In the genomic region with DNA sequence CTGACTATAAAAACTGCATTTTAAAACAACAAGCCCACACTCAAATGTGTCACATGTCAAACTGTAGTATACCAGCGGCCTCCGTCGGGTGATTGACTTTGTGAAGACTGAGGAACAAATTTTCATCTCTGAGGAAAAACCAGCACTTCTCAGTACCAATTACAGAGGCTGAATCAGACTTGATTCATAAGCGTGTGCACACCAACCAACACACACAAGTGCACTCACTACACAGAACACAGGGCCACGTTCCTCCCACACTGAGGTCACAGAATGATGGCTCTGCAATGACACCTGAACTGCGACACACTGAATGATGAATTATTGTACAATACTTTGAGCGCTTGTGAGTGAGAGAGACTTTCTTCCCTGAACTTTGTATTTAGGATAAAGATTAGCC, we compare ENCODE assay signal across 8 cellular contexts. TPM values are rescaled to one million over a fixed set of nuclear protein-coding genes. Genes with fewer than 3 reads are reported as not detected.
DNase-seq lines count a peak whose midpoint lies in the region; ATAC-seq and TF ChIP-seq lines count a peak whose summit lies in the region.
"Had no signal": no experiment of that assay in that cellular context is flagged by ENCODE, and none has a peak within 500 bp of the region (broad histone marks: within the 10 kb centered on the region; RNA-seq: fewer than 3 reads in every experiment).

No MANE protein-coding gene starts in this region.

- no peak overlapping the region for H3K4me3 ChIP-seq in NB4 (ENCODE audit: low read depth, low read length)

- peaks cover 41% of the 10 kb centered on the region for H3K36me3 Mint-ChIP-seq in activated T-cell treated with anti-CD3 and anti-CD28 coated beads, Interleukin-2, amount 50 U/mL, for 4 hours (ENCODE audit: insufficient read depth)
- peaks cover 38 to 55% of the 10 kb centered on the region in 2 donors for H3K36me3 Mint-ChIP-seq in stimulated activated naive B cell treated with anti-CD40 and anti-IgM and Interleukin-4, amounts not matched to agents 10 μg/mL and 1 μg/mL and 100 μg/mL, for 72 hours

- ATAC-seq in activated T-cell treated with anti-CD3 and anti-CD28 coated beads, Interleukin-2, amount 50 U/mL, for 4 hours = peak; percentile 96 to 97
- no peak for ATAC-seq in stimulated activated naive B cell treated with anti-CD40 and anti-IgM and Interleukin-4, amounts not matched to agents 10 μg/mL and 1 μg/mL and 100 μg/mL, for 72 hours (replicated peaks)

- H3K27me3 Mint-ChIP-seq in activated T-cell treated with anti-CD3 and anti-CD28 coated beads, Interleukin-2, amount 50 U/mL, for 4 hours (ENCODE audit: low read depth) = no peaks in the 10 kb centered on the region
- H3K27me3 Mint-ChIP-seq in stimulated activated naive B cell treated with anti-CD40 and anti-IgM and Interleukin-4, amounts not matched to agents 10 μg/mL and 1 μg/mL and 100 μg/mL, for 72 hours = no peaks in the 10 kb centered on the region

- in situ Hi-C loops in GM13977 (cut with MboI; ENCODE audit: low pct_unique_long_range_greater_than_20kb, low sequenced_read_pairs, unreplicated experiment) = no loop called here

- H3K9me3 Mint-ChIP-seq in activated T-cell treated with anti-CD3 and anti-CD28 coated beads, Interleukin-2, amount 50 U/mL, for 4 hours = peaks cover 8% of the 10 kb centered on the region
- H3K9me3 Mint-ChIP-seq in stimulated activated naive B cell treated with anti-CD40 and anti-IgM and Interleukin-4, amounts not matched to agents 10 μg/mL and 1 μg/mL and 100 μg/mL, for 72 hours = peaks cover 4 to 8% of the 10 kb centered on the region in 2 donors

- H3K4me1 Mint-ChIP-seq in activated T-cell treated with anti-CD3 and anti-CD28 coated beads, Interleukin-2, amount 50 U/mL, for 4 hours (ENCODE audit: low read depth) = peaks cover 87% of the 10 kb centered on the region
- H3K4me1 Mint-ChIP-seq in stimulated activated naive B cell treated with anti-CD40 and anti-IgM and Interleukin-4, amounts not matched to agents 10 μg/mL and 1 μg/mL and 100 μg/mL, for 72 hours = peaks cover 59 to 90% of the 10 kb centered on the region in 2 donors

- H3K27ac Mint-ChIP-seq in stimulated activated naive B cell treated with anti-CD40 and anti-IgM and Interleukin-4, amounts not matched to agents 10 μg/mL and 1 μg/mL and 100 μg/mL, for 72 hours = peak overlapping the region; percentile 98

- TF ChIP-seq CTCF in NB4 (IDR thresholded peaks at IDR 0.05; ENCODE audit: low read depth, low read length) (no peak), GM13977 (IDR thresholded peaks at IDR 0.05; ENCODE audit: extremely low read depth, insufficient read depth, missing control alignments) (no peak)

- no peak for TF ChIP-seq POLR2A in NB4 (IDR thresholded peaks at IDR 0.05; ENCODE audit: extremely low read depth, insufficient read length)

- peak; percentile 29 for DNase-seq in NB4 (ENCODE audit: low read depth)
- peak; percentile 48 for DNase-seq in activated T-cell treated with anti-CD3 and anti-CD28 coated beads, Interleukin-2, amount 50 U/mL, for 4 hours
- DNase-seq in kidney tubule cell (ENCODE audit: low spot score) = peak; percentile 65
- DNase-seq in stimulated activated naive B cell treated with anti-CD40 and anti-IgM and Interleukin-4, amounts not matched to agents 10 μg/mL and 1 μg/mL and 100 μg/mL, for 72 hours = no peak
- DNase-seq in foreskin melanocyte = no peak
- no peak for DNase-seq in GM13977 (ENCODE audit: low spot score)
- no peak for DNase-seq in T-helper 9 cell
- DNase-seq: NCI-H1694 treated with DMSO at 0.1 percent for 48 hours had no signal

- peak overlapping the region; percentile 57 for H3K4me3 Mint-ChIP-seq in activated T-cell treated with anti-CD3 and anti-CD28 coated beads, Interleukin-2, amount 50 U/mL, for 4 hours
- H3K4me3 Mint-ChIP-seq in stimulated activated naive B cell treated with anti-CD40 and anti-IgM and Interleukin-4, amounts not matched to agents 10 μg/mL and 1 μg/mL and 100 μg/mL, for 72 hours = peak overlapping the region; percentile 64 to 77

RNA-seq across cellular contexts. Expression of a gene that starts 29.6 kb away (rescaled TPM):
- total RNA-seq in activated T-cell treated with anti-CD3 and anti-CD28 coated beads, Interleukin-2, amount 50 U/mL, for 4 hours = 100 to 1,000 TPM; 291 to 305 (median 303) TPM

Comparison
In these comparisons a context has a peak if more than half of its experiments do, and no peak if none do; other contexts are left out.
1. DNase-seq: peak in NB4 (single experiment), activated T-cell treated with anti-CD3 and anti-CD28 coated beads, Interleukin-2, amount 50 U/mL, for 4 hours (single experiment) and kidney tubule cell (single experiment); none in stimulated activated naive B cell treated with anti-CD40 and anti-IgM and Interleukin-4, amounts not matched to agents 10 μg/mL and 1 μg/mL and 100 μg/mL, for 72 hours (single experiment), foreskin melanocyte (single experiment), GM13977 (single experiment) and T-helper 9 cell (single experiment).
2. ATAC-seq: peak in activated T-cell treated with anti-CD3 and anti-CD28 coated beads, Interleukin-2, amount 50 U/mL, for 4 hours (2 of 2); none in stimulated activated naive B cell treated with anti-CD40 and anti-IgM and Interleukin-4, amounts not matched to agents 10 μg/mL and 1 μg/mL and 100 μg/mL, for 72 hours (0 of 2).